Comparison of ENCODE assay signal across 12 cellular contexts in the genomic region with DNA sequence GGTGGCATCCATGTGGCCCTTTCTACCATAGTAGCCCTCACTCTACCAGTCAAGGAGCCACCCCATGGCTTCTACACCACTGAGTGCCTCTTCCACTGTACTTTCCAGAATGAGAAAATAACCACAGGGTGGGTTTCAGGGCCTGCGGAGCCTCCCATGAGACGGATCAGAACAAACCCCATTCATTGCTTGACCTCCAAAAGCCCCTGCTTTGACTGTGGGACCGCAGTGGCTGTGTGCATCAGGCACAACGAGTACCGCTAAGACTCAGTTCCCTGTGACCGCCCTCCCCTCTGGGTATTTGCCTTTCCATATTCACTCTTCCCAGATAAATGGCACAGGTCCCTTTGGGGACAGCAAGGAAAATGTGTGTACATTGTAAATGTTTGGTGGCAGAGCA. TPM values are rescaled to one million over a fixed set of nuclear protein-coding genes. Genes with fewer than 3 reads are reported as not detected.
"Had no signal": no experiment of that assay in that cellular context is flagged by ENCODE, and none has a peak within 500 bp of the region (broad histone marks: within the 10 kb centered on the region; RNA-seq: fewer than 3 reads in every experiment).

No MANE protein-coding gene starts in this region.

- H3K4me3 ChIP-seq: GM23248, GM23338, HAP-1 had no signal

- H3K9me3 ChIP-seq: HAP-1 had no signal

- FAIRE-seq: H1, H54 had no signal

- H3K27ac ChIP-seq: GM23248 had no signal

- ATAC-seq: GM23338, HCT116 had no signal

- H2AFZ ChIP-seq: GM23248, GM23338 had no signal

- H3K4me3 Mint-ChIP-seq: GM23338, H9, HFFc6 had no signal

- H3K36me3 ChIP-seq: HAP-1 had no signal

- DNase-seq: GM23248, GOT3, H7, H9, HCEC 1CT, HFFc6 had no signal

- H3K4me1 ChIP-seq: HAP-1 had no signal

- H3K9me3 Mint-ChIP-seq: GM23338, H9, HFFc6 had no signal

- H3K27ac Mint-ChIP-seq: GM23338, HFFc6 had no signal

- H3K9ac ChIP-seq: GM23248 had no signal

- H3K4me2 ChIP-seq: GM23338 had no signal

RNA-seq across cellular contexts. Expression of a gene that starts 11.5 kb away (rescaled TPM):
- total RNA-seq: H4 had no signal

RNA-seq across cellular contexts. Expression of a gene that starts 43.7 kb away (rescaled TPM):
- total RNA-seq: GM23248, GM23338, H1, H4, H7, H9, HFFc6 had no signal
- polyA plus RNA-seq: GM23248, GM23338, H1 had no signal
